ENCODE assay signal across 12 cellular contexts in the genomic region with DNA sequence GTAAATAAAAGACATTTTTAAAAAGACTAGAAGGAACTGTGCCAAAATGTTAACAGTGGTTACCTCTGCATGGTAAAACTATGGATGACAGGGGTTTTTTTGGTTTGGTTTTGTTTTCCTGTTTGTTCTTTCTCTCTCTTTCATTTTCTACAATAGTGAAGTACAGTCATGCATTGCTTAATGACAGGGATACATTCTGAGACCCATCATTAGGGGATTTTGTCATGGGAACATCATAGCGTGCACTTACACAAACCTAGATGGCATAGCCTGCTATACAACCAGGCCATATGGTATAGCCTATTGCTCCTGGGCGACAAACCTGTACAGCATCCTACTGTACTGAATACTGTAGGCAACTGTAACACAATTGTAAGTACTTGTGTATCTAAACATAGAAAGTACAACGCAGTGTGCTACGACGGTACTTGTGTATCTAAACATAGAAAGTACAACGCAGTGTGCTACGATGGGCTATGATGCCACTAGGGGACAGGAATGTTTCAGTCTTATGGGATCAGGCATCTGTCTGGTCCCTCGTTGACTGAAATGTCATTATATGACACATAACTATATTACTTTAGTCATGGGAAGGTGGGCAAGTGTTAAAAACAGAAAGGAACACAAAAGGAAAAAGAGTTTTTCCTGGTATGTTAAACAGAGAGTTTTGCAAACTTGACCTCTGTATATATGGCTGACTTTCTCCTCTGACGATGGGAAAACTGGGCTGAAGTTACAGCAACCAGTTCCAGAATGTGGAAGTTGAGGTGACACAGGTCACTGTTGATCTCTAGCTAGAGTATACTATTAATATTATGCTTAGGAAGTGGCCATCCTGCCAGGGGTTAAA. TPM values are rescaled to one million over a fixed set of nuclear protein-coding genes. Genes with fewer than 3 reads are reported as not detected.
DNase-seq lines count a peak whose midpoint lies in the region; ATAC-seq and TF ChIP-seq lines count a peak whose summit lies in the region.
"Had no signal": no experiment of that assay in that cellular context is flagged by ENCODE, and none has a peak within 500 bp of the region (broad histone marks: within the 10 kb centered on the region; RNA-seq: fewer than 3 reads in every experiment).

No MANE protein-coding gene starts in this region.

- no peak for TF ChIP-seq RAD21 in SK-N-SH (IDR thresholded peaks at IDR 0.05; ENCODE audit: low read length)

- H3K36me3 ChIP-seq in SK-N-SH (replicated peaks in 1 of 2; ENCODE audit: control insufficient read depth in 1 of 2, insufficient read depth in 2 of 2, low read length in 1 of 2) (no peaks in the 10 kb centered on the region), GM23338 (ENCODE audit: insufficient read depth) (no peaks in the 10 kb centered on the region)

- H3K9me3 Mint-ChIP-seq in dendritic cell treated with granulocyte-macrophage colony-stimulating factor and Interleukin-4, amounts not matched to agents 40 ng/mL and 50 ng/mL, for 4 days, result no peaks in the 10 kb centered on the region
- H3K9me3 Mint-ChIP-seq in GM23338, result no peaks in the 10 kb centered on the region

- no peaks in the 10 kb centered on the region for H3K79me2 ChIP-seq in SK-N-SH (ENCODE audit: insufficient read depth)
- H3K79me2 ChIP-seq in GM23338 (replicated peaks; ENCODE audit: insufficient read depth), result no peaks in the 10 kb centered on the region

- CTCF ChIA-PET in SK-N-SH (lab: Yijun Ruan, JAX), result no interaction called here

- intact Hi-C loops in dendritic cell treated with granulocyte-macrophage colony-stimulating factor and Interleukin-4, amounts not matched to agents 40 ng/mL and 50 ng/mL, for 4 days (cut with micrococcal nuclease), result loop anchor here (2.0 kb wide), 1 partner anchor 14 kb away; no protein-coding TSS in a partner anchor

- no peaks in the 10 kb centered on the region for H3K9me3 ChIP-seq in SK-N-SH
- H3K9me3 ChIP-seq: Caco-2 had no signal

- H2AFZ ChIP-seq in SK-N-SH (ENCODE audit: low read depth) (no peak overlapping the region), GM23338 (no peak overlapping the region)

- no peak overlapping the region for H3K9ac ChIP-seq in SK-N-SH

- H3K36me3 Mint-ChIP-seq in dendritic cell treated with granulocyte-macrophage colony-stimulating factor and Interleukin-4, amounts not matched to agents 40 ng/mL and 50 ng/mL, for 4 days (ENCODE audit: low read depth), result no peaks in the 10 kb centered on the region
- H3K36me3 Mint-ChIP-seq in GM23338 (ENCODE audit: low read depth), result no peaks in the 10 kb centered on the region

- 86% methylated on average over 9 of the region's 9 CpGs for WGBS in SK-N-SH (ENCODE audit: low lambda C conversion rate)

- POLR2A ChIA-PET in SK-N-SH (lab: Yijun Ruan, JAX), result no interaction called here

- no peaks in the 10 kb centered on the region for H3K9me2 ChIP-seq in SK-N-SH
- no peaks in the 10 kb centered on the region for H3K9me2 ChIP-seq in GM23338 (ENCODE audit: insufficient read depth)

- peak; percentile 15 for TF ChIP-seq CTCF in GM10266 (IDR thresholded peaks at IDR 0.05; ENCODE audit: control insufficient read depth, insufficient read depth, low read depth, missing control alignments)
- no peak for TF ChIP-seq CTCF in SK-N-SH (IDR thresholded peaks at IDR 0.05)
- peak in 1 of 2 experiments; percentile 12; a peak in 1 of 4 replicates for TF ChIP-seq CTCF in GM23338 (conservative IDR thresholded peaks at IDR 0.05; ENCODE audit: low read depth in 2 of 2)

- H3K27ac ChIP-seq in SK-N-SH (ENCODE audit: low read depth in 2 of 2, low read length in 1 of 2) (no peak overlapping the region; a peak in 1 of 4 replicates), GM23338 (ENCODE audit: low read depth) (no peak overlapping the region)
- H3K27ac ChIP-seq: HL-60 had no signal

- no peak overlapping the region for H3K4me3 Mint-ChIP-seq in dendritic cell treated with granulocyte-macrophage colony-stimulating factor and Interleukin-4, amounts not matched to agents 40 ng/mL and 50 ng/mL, for 4 days
- no peak overlapping the region for H3K4me3 Mint-ChIP-seq in GM23338

- peaks cover 11% of the 10 kb centered on the region for H3K27me3 Mint-ChIP-seq in dendritic cell treated with granulocyte-macrophage colony-stimulating factor and Interleukin-4, amounts not matched to agents 40 ng/mL and 50 ng/mL, for 4 days
- H3K27me3 Mint-ChIP-seq in GM23338 (ENCODE audit: insufficient read depth, low read depth, poor library complexity), result no peaks in the 10 kb centered on the region

- no peak for TF ChIP-seq EP300 in SK-N-SH (IDR thresholded peaks at IDR 0.05; ENCODE audit: borderline replicate concordance in 1 of 2, low read depth in 1 of 2, low read length in 1 of 2)

- peak overlapping the region; percentile 57 for H3K27ac Mint-ChIP-seq in dendritic cell treated with granulocyte-macrophage colony-stimulating factor and Interleukin-4, amounts not matched to agents 40 ng/mL and 50 ng/mL, for 4 days
- no peak overlapping the region for H3K27ac Mint-ChIP-seq in GM23338

- H3F3A ChIP-seq in SK-N-SH (replicated peaks; ENCODE audit: insufficient read depth), result peaks cover 6% of the 10 kb centered on the region
- no peaks in the 10 kb centered on the region for H3F3A ChIP-seq in GM23338 (replicated peaks; ENCODE audit: low read depth)

- H3K4me2 ChIP-seq in SK-N-SH (no peak overlapping the region), GM23338 (no peak overlapping the region)

- H4K20me1 ChIP-seq in SK-N-SH (ENCODE audit: insufficient read depth) (no peaks in the 10 kb centered on the region), GM23338 (replicated peaks; ENCODE audit: insufficient read depth) (no peaks in the 10 kb centered on the region)

- ATAC-seq in GM19395 (IDR thresholded peaks at IDR 0.05; ENCODE audit: unreplicated experiment) (peak; percentile 72), HG03521 (IDR thresholded peaks at IDR 0.05; ENCODE audit: unreplicated experiment) (peak; percentile 55), GM23338 (no peak)

- H3K4me1 Mint-ChIP-seq in dendritic cell treated with granulocyte-macrophage colony-stimulating factor and Interleukin-4, amounts not matched to agents 40 ng/mL and 50 ng/mL, for 4 days (ENCODE audit: low read depth), result peaks cover 56% of the 10 kb centered on the region
- H3K4me1 Mint-ChIP-seq in GM23338, result no peaks in the 10 kb centered on the region; the same call in 2 of the 3 replicates

- no peak for DNase-seq in GM10266 (ENCODE audit: extremely low spot score)
- DNase-seq in SK-N-SH, result no peak
- no peak for DNase-seq in GM23338 (ENCODE audit: low spot score)
- DNase-seq in HuH-7 (ENCODE audit: low spot score), result no peak
- no peak for DNase-seq in kidney glomerular epithelial cell (lab: John Stamatoyannopoulos, UW)
- DNase-seq: activated effector memory CD4-positive, alpha-beta T cell treated with anti-CD3 and anti-CD28 coated beads, Interleukin-2, amount 50 U/mL, for 16 hours; Caco-2; NCI-H1694 treated with DMSO at 0.1 percent for 48 hours had no signal

- no peaks in the 10 kb centered on the region for H3K27me3 ChIP-seq in SK-N-SH (ENCODE audit: insufficient read depth)
- no peaks in the 10 kb centered on the region for H3K27me3 ChIP-seq in GM23338 (ENCODE audit: insufficient read depth)

- no peaks in the 10 kb centered on the region for H3K4me1 ChIP-seq in SK-N-SH (ENCODE audit: control insufficient read depth in 1 of 2, insufficient read depth in 2 of 2, low read depth in 1 of 2, low read length in 1 of 2)
- no peaks in the 10 kb centered on the region for H3K4me1 ChIP-seq in GM23338 (ENCODE audit: insufficient read depth)

- H3K4me3 ChIP-seq in SK-N-SH (ENCODE audit: low read depth in 2 of 2, low read length in 1 of 2) (no peak overlapping the region), GM23338 (no peak overlapping the region)

TF ChIP-seq in SK-N-SH, 30 proteins besides CTCF, POLR2A, EP300 and RAD21 (continues in another document):
- TF ChIP-seq SMC3 (IDR thresholded peaks at IDR 0.05; ENCODE audit: low read depth, low read length) (no peak), GATA2 (CRISPR knock-in tag; IDR thresholded peaks at IDR 0.05) (no peak), JUND (IDR thresholded peaks at IDR 0.05) (no peak), MEF2A (IDR thresholded peaks at IDR 0.05; ENCODE audit: borderline replicate concordance, low read depth) (no peak), MXI1 (IDR thresholded peaks at IDR 0.05; ENCODE audit: low read depth, low read length) (no peak), ELF1 (IDR thresholded peaks at IDR 0.05) (no peak), POLR2AphosphoS5 (IDR thresholded peaks at IDR 0.05; ENCODE audit: low read depth, low read length) (no peak)
- TF ChIP-seq, protein P1, sequence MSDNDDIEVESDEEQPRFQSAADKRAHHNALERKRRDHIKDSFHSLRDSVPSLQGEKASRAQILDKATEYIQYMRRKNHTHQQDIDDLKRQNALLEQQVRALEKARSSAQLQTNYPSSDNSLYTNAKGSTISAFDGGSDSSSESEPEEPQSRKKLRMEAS (IDR thresholded peaks at IDR 0.05; ENCODE audit: low read depth), result no peak

TF ChIP-seq in GM23338, 12 proteins besides CTCF, POLR2A, EP300 and RAD21 (continues in another document):
- no peak for TF ChIP-seq EZH2 (IDR thresholded peaks at IDR 0.05; ENCODE audit: low read depth, unreplicated experiment)

RNA-seq across cellular contexts. Expression of a gene that starts 7.4 kb away (rescaled TPM):
- polyA plus RNA-seq in SK-N-SH (2012; rRNA removed), result 43.1 and 46.9 TPM in 2 replicates
- polyA plus RNA-seq in SK-N-SH (2012; cell fraction: cytosol; rRNA removed), result 33.7 and 41.3 TPM in 2 replicates
- 61.7 and 79.6 TPM in 2 replicates for polyA plus RNA-seq in SK-N-SH (2012; cell fraction: nucleus; rRNA removed)
- total RNA-seq in GM23338 (2014; rRNA removed; shearing (Covaris generic)), result 13.2 and 13.3 TPM in 2 replicates
- 9.1 and 10.0 TPM in 2 replicates for polyA plus RNA-seq in GM23338 (2016; fragmentation: Nextera tagmentation; extraction: Ambion mirVana)
